In the genomic region with DNA sequence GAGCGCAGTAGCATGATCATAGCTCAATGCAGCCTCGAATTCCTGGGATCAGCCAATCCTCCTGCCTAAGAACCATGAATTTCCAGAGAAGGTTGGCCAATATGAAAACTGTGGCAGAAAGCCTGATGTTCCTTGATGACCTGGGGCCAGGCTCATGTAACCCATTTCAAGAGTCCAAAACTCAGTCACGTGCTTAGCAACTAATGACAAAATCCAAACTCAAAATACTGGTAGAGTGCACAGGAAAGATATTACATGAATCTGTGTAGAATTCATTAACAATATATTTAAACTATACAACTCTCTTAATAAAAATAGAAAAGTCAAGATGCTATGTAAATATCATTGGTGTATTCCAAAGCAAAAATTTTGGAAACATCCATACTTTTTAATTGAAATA, we compare ENCODE assay signal across 1 cellular context.
TF ChIP-seq lines count a peak whose summit lies in the region.

No MANE protein-coding gene starts in this region.

TF ChIP-seq in HepG2, 621 proteins besides CTCF, POLR2A, EP300 and RAD21 (continued from another document):
- TF ChIP-seq, protein P1, sequence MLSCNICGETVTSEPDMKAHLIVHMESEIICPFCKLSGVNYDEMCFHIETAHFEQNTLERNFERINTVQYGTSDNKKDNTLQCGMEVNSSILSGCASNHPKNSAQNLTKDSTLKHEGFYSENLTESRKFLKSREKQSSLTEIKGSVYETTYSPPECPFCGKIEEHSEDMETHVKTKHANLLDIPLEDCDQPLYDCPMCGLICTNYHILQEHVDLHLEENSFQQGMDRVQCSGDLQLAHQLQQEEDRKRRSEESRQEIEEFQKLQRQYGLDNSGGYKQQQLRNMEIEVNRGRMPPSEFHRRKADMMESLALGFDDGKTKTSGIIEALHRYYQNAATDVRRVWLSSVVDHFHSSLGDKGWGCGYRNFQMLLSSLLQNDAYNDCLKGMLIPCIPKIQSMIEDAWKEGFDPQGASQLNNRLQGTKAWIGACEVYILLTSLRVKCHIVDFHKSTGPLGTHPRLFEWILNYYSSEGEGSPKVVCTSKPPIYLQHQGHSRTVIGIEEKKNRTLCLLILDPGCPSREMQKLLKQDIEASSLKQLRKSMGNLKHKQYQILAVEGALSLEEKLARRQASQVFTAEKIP (CRISPR knock-in tag; IDR thresholded peaks at IDR 0.05; ENCODE audit: borderline replicate concordance): no peak
- TF ChIP-seq ZNF367 (CRISPR knock-in tag; IDR thresholded peaks at IDR 0.05; ENCODE audit: borderline replicate concordance): no peak
- no peak for TF ChIP-seq RNF219 (CRISPR knock-in tag; IDR thresholded peaks at IDR 0.05)
- TF ChIP-seq GPN1 (CRISPR knock-in tag; IDR thresholded peaks at IDR 0.05; ENCODE audit: borderline replicate concordance): no peak
- no peak for TF ChIP-seq ONECUT2 (CRISPR knock-in tag; IDR thresholded peaks at IDR 0.05)
- TF ChIP-seq ZNF619 (CRISPR knock-in tag; IDR thresholded peaks at IDR 0.05): no peak
- no peak for TF ChIP-seq PPARG (CRISPR knock-in tag; conservative IDR thresholded peaks at IDR 0.05)
- peak; percentile 62 for TF ChIP-seq RFX5 (IDR thresholded peaks at IDR 0.05; ENCODE audit: low read depth, low read length)
